32 cellular contexts compared by ENCODE assay signal in genomic region chr17:57817299-57817698, GRCh38.
"Had no signal": no experiment of that assay in that cellular context is flagged by ENCODE, and none has a peak within 500 bp of the region (broad histone marks: within the 10 kb centered on the region; RNA-seq: fewer than 3 reads in every experiment).

No MANE protein-coding gene starts in this region.

- H3K27me3 ChIP-seq: ascending aorta, breast epithelium, colonic mucosa, gastroesophageal sphincter had no signal

- H3K27ac ChIP-seq: ascending aorta, breast epithelium, cardiac muscle cell, colonic mucosa, esophagus squamous epithelium, gastroesophageal sphincter, heart right ventricle, hepatocyte had no signal

- H3K9me3 ChIP-seq: ascending aorta, breast epithelium, colonic mucosa, esophagus squamous epithelium, gastroesophageal sphincter, heart right ventricle had no signal

- H3K4me2 ChIP-seq: hepatocyte had no signal

- H3K9me3 Mint-ChIP-seq: activated CD4-positive, alpha-beta memory T cell treated with anti-CD3 and anti-CD28 coated beads for 36 hours; activated CD4-positive, alpha-beta T cell treated with anti-CD3 and anti-CD28 coated beads, Interleukin-2, amount 10 ng/mL, durations not matched to agents 24 days and 14 days; activated naive CD4-positive, alpha-beta T cell treated with anti-CD3 and anti-CD28 coated beads, Interleukin-2, amount 10 ng/mL, durations not matched to agents 7 days and 5 days; activated naive CD4-positive, alpha-beta T cell treated with anti-CD3 and anti-CD28 coated beads, Interleukin-2, amount 50 U/mL, for 72 hours; activated naive CD8-positive, alpha-beta T cell treated with anti-CD3 and anti-CD28 coated beads, Interleukin-2, amount 10 ng/mL, durations not matched to agents 7 days and 5 days; activated T-cell treated with anti-CD3 and anti-CD28 coated beads, Interleukin-2, amount 50 U/mL, for 24 hours; activated T-cell treated with anti-CD3 and anti-CD28 coated beads, Interleukin-2, amount 50 U/mL, for 72 hours; T-helper 1 cell treated with Interleukin-12 subunit alpha and Interleukin-12 subunit beta and Interleukin-4 antibody, amounts not matched to agents 30 μg/mL and 1 μg/mL, for 36 hours; T-helper 2 cell treated with Interferon-gamma antibody and Interleukin-4, amounts not matched to agents 5 μg/mL and 100 μg/mL, for 36 hours had no signal

- ATAC-seq: activated CD4-positive, alpha-beta T cell treated with anti-CD3 and anti-CD28 coated beads for 36 hours; activated CD8-positive, alpha-beta memory T cell treated with anti-CD3 and anti-CD28 coated beads, Interleukin-2, amount 10 ng/mL, durations not matched to agents 7 days and 5 days; activated CD8-positive, alpha-beta T cell treated with anti-CD3 and anti-CD28 coated beads, Interleukin-2, amount 10 ng/mL, durations not matched to agents 7 days and 5 days; activated naive CD4-positive, alpha-beta T cell treated with anti-CD3 and anti-CD28 coated beads, Interleukin-2, amount 50 U/mL, for 72 hours; activated T-cell treated with anti-CD3 and anti-CD28 coated beads, Interleukin-2, amount 50 U/mL, for 72 hours; gastroesophageal sphincter; heart right ventricle had no signal

- H3K36me3 Mint-ChIP-seq: activated CD4-positive, alpha-beta memory T cell treated with anti-CD3 and anti-CD28 coated beads for 36 hours; activated CD8-positive, alpha-beta memory T cell treated with anti-CD3 and anti-CD28 coated beads, Interleukin-2, amount 10 ng/mL, durations not matched to agents 7 days and 5 days; activated naive CD4-positive, alpha-beta T cell treated with anti-CD3 and anti-CD28 coated beads, Interleukin-2, amount 10 ng/mL, durations not matched to agents 7 days and 5 days; activated naive CD4-positive, alpha-beta T cell treated with anti-CD3 and anti-CD28 coated beads, Interleukin-2, amount 50 U/mL, for 72 hours; activated naive CD8-positive, alpha-beta T cell treated with anti-CD3 and anti-CD28 coated beads, Interleukin-2, amount 10 ng/mL, durations not matched to agents 7 days and 5 days; brain had no signal

- H3K4me3 Mint-ChIP-seq: activated CD4-positive, alpha-beta memory T cell treated with anti-CD3 and anti-CD28 coated beads for 36 hours; activated CD4-positive, alpha-beta T cell treated with anti-CD3 and anti-CD28 coated beads for 36 hours; activated CD4-positive, alpha-beta T cell treated with anti-CD3 and anti-CD28 coated beads, Interleukin-2, amount 10 ng/mL, durations not matched to agents 24 days and 14 days; activated CD8-positive, alpha-beta memory T cell treated with anti-CD3 and anti-CD28 coated beads, Interleukin-2, amount 10 ng/mL, durations not matched to agents 7 days and 5 days; activated CD8-positive, alpha-beta T cell treated with anti-CD3 and anti-CD28 coated beads, Interleukin-2, amount 10 ng/mL, durations not matched to agents 7 days and 5 days; activated naive CD4-positive, alpha-beta T cell treated with anti-CD3 and anti-CD28 coated beads, Interleukin-2, amount 10 ng/mL, durations not matched to agents 7 days and 5 days; activated naive CD8-positive, alpha-beta T cell treated with anti-CD3 and anti-CD28 coated beads, Interleukin-2, amount 10 ng/mL, durations not matched to agents 7 days and 5 days; activated T-cell treated with anti-CD3 and anti-CD28 coated beads, Interleukin-2, amount 50 U/mL, for 24 hours; activated T-cell treated with anti-CD3 and anti-CD28 coated beads, Interleukin-2, amount 50 U/mL, for 72 hours; brain; T-helper 1 cell treated with Interleukin-12 subunit alpha and Interleukin-12 subunit beta and Interleukin-4 antibody, amounts not matched to agents 30 μg/mL and 1 μg/mL, for 36 hours; T-helper 2 cell treated with Interferon-gamma antibody and Interleukin-4, amounts not matched to agents 5 μg/mL and 100 μg/mL, for 36 hours had no signal

- H3K4me1 ChIP-seq: ascending aorta, breast epithelium, colonic mucosa, esophagus squamous epithelium, gastroesophageal sphincter had no signal

- H3K4me3 ChIP-seq: ascending aorta, breast epithelium, cardiac muscle cell, colonic mucosa, esophagus squamous epithelium, gastroesophageal sphincter, heart right ventricle, hepatocyte had no signal

- DNase-seq: activated CD4-positive, alpha-beta memory T cell treated with anti-CD3 and anti-CD28 coated beads for 36 hours; activated CD4-positive, alpha-beta T cell treated with anti-CD3 and anti-CD28 coated beads for 36 hours; activated CD4-positive, alpha-beta T cell treated with anti-CD3 and anti-CD28 coated beads, Interleukin-2, amount 10 ng/mL, durations not matched to agents 24 days and 14 days; activated CD4-positive, CD25-positive, alpha-beta regulatory T cell; activated CD4-positive, CD25-positive, alpha-beta regulatory T cell treated with anti-CD3 and anti-CD28 coated beads, Interleukin-2, amount 50 U/mL, for 72 hours; activated CD8-positive, alpha-beta memory T cell treated with anti-CD3 and anti-CD28 coated beads, Interleukin-2, amount 10 ng/mL, durations not matched to agents 7 days and 5 days; activated CD8-positive, alpha-beta memory T cell treated with anti-CD3 and anti-CD28 coated beads, Interleukin-2, amount 50 U/mL, for 4 hours; activated CD8-positive, alpha-beta T cell treated with anti-CD3 and anti-CD28 coated beads, Interleukin-2, amount 10 ng/mL, durations not matched to agents 7 days and 5 days; activated gamma-delta T cell; activated naive CD4-positive, alpha-beta T cell; activated naive CD4-positive, alpha-beta T cell treated with anti-CD3 and anti-CD28 coated beads, Interleukin-2, amount 10 ng/mL, durations not matched to agents 7 days and 5 days; activated naive CD8-positive, alpha-beta T cell treated with anti-CD3 and anti-CD28 coated beads, Interleukin-2, amount 10 ng/mL, durations not matched to agents 7 days and 5 days; activated T-cell treated with anti-CD3 and anti-CD28 coated beads, Interleukin-2, amount 50 U/mL, for 24 hours; activated T-cell treated with anti-CD3 and anti-CD28 coated beads, Interleukin-2, amount 50 U/mL, for 72 hours; central memory CD4-positive, alpha-beta T cell; cerebellar nuclear complex; colonic mucosa; effector memory CD4-positive, alpha-beta T cell; erythroblast; esophagus squamous epithelium; foreskin melanocyte; heart right ventricle; T1000 had no signal

- H3K4me1 Mint-ChIP-seq: activated CD4-positive, alpha-beta T cell treated with anti-CD3 and anti-CD28 coated beads for 36 hours; activated CD4-positive, alpha-beta T cell treated with anti-CD3 and anti-CD28 coated beads, Interleukin-2, amount 10 ng/mL, durations not matched to agents 24 days and 14 days; activated CD8-positive, alpha-beta memory T cell treated with anti-CD3 and anti-CD28 coated beads, Interleukin-2, amount 10 ng/mL, durations not matched to agents 7 days and 5 days; activated naive CD4-positive, alpha-beta T cell treated with anti-CD3 and anti-CD28 coated beads, Interleukin-2, amount 10 ng/mL, durations not matched to agents 7 days and 5 days; activated naive CD8-positive, alpha-beta T cell treated with anti-CD3 and anti-CD28 coated beads, Interleukin-2, amount 10 ng/mL, durations not matched to agents 7 days and 5 days had no signal

- H3K27ac Mint-ChIP-seq: activated CD4-positive, alpha-beta memory T cell treated with anti-CD3 and anti-CD28 coated beads for 36 hours; activated CD4-positive, alpha-beta T cell treated with anti-CD3 and anti-CD28 coated beads for 36 hours; activated CD4-positive, alpha-beta T cell treated with anti-CD3 and anti-CD28 coated beads, Interleukin-2, amount 10 ng/mL, durations not matched to agents 24 days and 14 days; activated CD8-positive, alpha-beta memory T cell treated with anti-CD3 and anti-CD28 coated beads, Interleukin-2, amount 10 ng/mL, durations not matched to agents 7 days and 5 days; activated CD8-positive, alpha-beta T cell treated with anti-CD3 and anti-CD28 coated beads, Interleukin-2, amount 10 ng/mL, durations not matched to agents 7 days and 5 days; activated naive CD4-positive, alpha-beta T cell treated with anti-CD3 and anti-CD28 coated beads, Interleukin-2, amount 10 ng/mL, durations not matched to agents 7 days and 5 days; activated naive CD4-positive, alpha-beta T cell treated with anti-CD3 and anti-CD28 coated beads, Interleukin-2, amount 50 U/mL, for 72 hours; activated naive CD8-positive, alpha-beta T cell treated with anti-CD3 and anti-CD28 coated beads, Interleukin-2, amount 10 ng/mL, durations not matched to agents 7 days and 5 days; activated T-cell treated with anti-CD3 and anti-CD28 coated beads, Interleukin-2, amount 50 U/mL, for 24 hours; activated T-cell treated with anti-CD3 and anti-CD28 coated beads, Interleukin-2, amount 50 U/mL, for 72 hours; brain; T-helper 1 cell treated with Interleukin-12 subunit alpha and Interleukin-12 subunit beta and Interleukin-4 antibody, amounts not matched to agents 30 μg/mL and 1 μg/mL, for 36 hours; T-helper 2 cell treated with Interferon-gamma antibody and Interleukin-4, amounts not matched to agents 5 μg/mL and 100 μg/mL, for 36 hours had no signal

- H3K79me2 ChIP-seq: hepatocyte had no signal

- H3K36me3 ChIP-seq: ascending aorta, breast epithelium, cardiac muscle cell, colonic mucosa, esophagus squamous epithelium, gastroesophageal sphincter, heart right ventricle had no signal

- H2AFZ ChIP-seq: hepatocyte had no signal
